Comparison of ENCODE assay signal across 14 cellular contexts in the genomic region with DNA sequence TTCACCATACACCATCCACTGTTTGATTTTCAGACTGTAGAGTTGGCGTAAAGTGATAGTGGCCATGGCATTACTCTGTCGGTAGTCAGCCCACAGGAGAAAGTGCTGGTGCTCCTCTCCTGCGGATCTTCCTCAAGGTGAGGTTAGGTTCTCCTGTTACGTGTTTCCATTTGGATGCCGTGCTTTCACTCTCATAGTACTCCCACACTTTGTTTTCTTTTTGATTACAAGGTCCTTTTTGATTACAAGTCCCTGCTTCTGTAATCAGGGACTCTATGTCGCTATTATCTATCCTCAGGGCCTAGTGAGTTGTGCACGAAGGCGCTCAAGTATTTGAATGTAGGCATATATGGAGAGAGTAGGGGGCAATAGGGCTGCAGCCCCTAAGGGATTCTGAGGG. TPM values are rescaled to one million over a fixed set of nuclear protein-coding genes. Genes with fewer than 3 reads are reported as not detected.
DNase-seq lines count a peak whose midpoint lies in the region; ATAC-seq, FAIRE-seq and TF ChIP-seq lines count a peak whose summit lies in the region.
"Had no signal": no experiment of that assay in that cellular context is flagged by ENCODE, and none has a peak within 500 bp of the region (broad histone marks: within the 10 kb centered on the region; RNA-seq: fewer than 3 reads in every experiment).

No MANE protein-coding gene starts in this region.

- peaks cover 6% of the 10 kb centered on the region for H3K79me1 ChIP-seq in H9 (ENCODE audit: insufficient read depth, low read depth, low read length, poor library complexity, severe bottlenecking)

- H2BK20ac ChIP-seq in H9 (ENCODE audit: low read depth, low read length, poor library complexity, severe bottlenecking): no peak overlapping the region

- peak overlapping the region; percentile 2 for H3K27ac Mint-ChIP-seq in activated naive CD4-positive, alpha-beta T cell treated with anti-CD3 and anti-CD28 coated beads, Interleukin-2, amount 10 ng/mL, durations not matched to agents 7 days and 5 days
- H3K27ac Mint-ChIP-seq in activated naive CD4-positive, alpha-beta T cell treated with anti-CD3 and anti-CD28 coated beads for 36 hours: no peak overlapping the region
- H3K27ac Mint-ChIP-seq in H9 (0 out of 7 replicates have a peak overlapping the region, but pooled peaks of 2 of the 3 experiments have one; percentile 7), neural crest cell (ENCODE audit: unreplicated experiment) (no peak overlapping the region)

- no peak overlapping the region for H3K23ac ChIP-seq in H9 (ENCODE audit: insufficient read length, low read depth, low read length)

- no peak overlapping the region for H3K9ac ChIP-seq in H9 (ENCODE audit: extremely low read depth, insufficient read length, low read length)
- H3K9ac ChIP-seq in SU-DHL-6 (ENCODE audit: low read length): peak overlapping the region; percentile 94; the same call in 1 of the 2 replicates
- H3K9ac ChIP-seq: BLaER1 had no signal

- CTCF ChIA-PET in activated naive CD4-positive, alpha-beta T cell treated with anti-CD3 and anti-CD28 coated beads, Interleukin-2, amount 10 ng/mL, durations not matched to agents 7 days and 5 days (lab: Charles Lee): no interaction called here
- CTCF ChIA-PET in activated naive CD4-positive, alpha-beta T cell treated with anti-CD3 and anti-CD28 coated beads for 36 hours (lab: Charles Lee): no interaction called here

- no peak for TF ChIP-seq CTCF in H9 (conservative IDR thresholded peaks at IDR 0.05)
- no peak for TF ChIP-seq CTCF in SU-DHL-6 (IDR thresholded peaks at IDR 0.05; ENCODE audit: insufficient read depth, low read length, poor library complexity, severe bottlenecking)
- TF ChIP-seq CTCF in neural crest cell (conservative IDR thresholded peaks at IDR 0.05): no peak
- TF ChIP-seq CTCF in pancreas (IDR thresholded peaks at IDR 0.05): no peak

- H3K9me2 ChIP-seq in SU-DHL-6 (replicated peaks; ENCODE audit: insufficient read depth, low read length): no peaks in the 10 kb centered on the region

- H3K27me3 ChIP-seq in H9 (ENCODE audit: insufficient read depth, low read length) (no peaks in the 10 kb centered on the region), SU-DHL-6 (ENCODE audit: low read length) (no peaks in the 10 kb centered on the region), pancreas (no peaks in the 10 kb centered on the region)
- H3K27me3 ChIP-seq: BLaER1 had no signal

- H3K36me3 ChIP-seq in SU-DHL-6 (ENCODE audit: low read length) (peaks cover 24% of the 10 kb centered on the region), pancreas (no peaks in the 10 kb centered on the region)

- H3K4me2 ChIP-seq in H9 (ENCODE audit: insufficient read depth, insufficient read length, low read length) (no peak overlapping the region), SU-DHL-6 (ENCODE audit: low read depth, low read length, poor library complexity, severe bottlenecking) (peak overlapping the region; percentile 89)
- H3K4me2 ChIP-seq: BLaER1 had no signal

- no peak overlapping the region for H2BK5ac ChIP-seq in H9 (ENCODE audit: insufficient read length, low read length)

- intact Hi-C loops in activated naive CD4-positive, alpha-beta T cell treated with anti-CD3 and anti-CD28 coated beads for 36 hours (cut with micrococcal nuclease): no loop called here
- intact Hi-C loops in pancreas (cut with DNase I): no loop called here

- no peak overlapping the region for H4K91ac ChIP-seq in H9 (ENCODE audit: insufficient read length, low read depth, low read length)

- no peak overlapping the region for H3K18ac ChIP-seq in H9 (ENCODE audit: insufficient read length, low read depth, low read length)

- H3K9me3 ChIP-seq in H9 (ENCODE audit: control insufficient read depth, low read depth, low read length) (no peaks in the 10 kb centered on the region), SU-DHL-6 (ENCODE audit: insufficient read depth, low read length) (no peaks in the 10 kb centered on the region), pancreas (no peaks in the 10 kb centered on the region)

- H2BK120ac ChIP-seq in H9 (ENCODE audit: low read depth, low read length, poor library complexity, severe bottlenecking): no peak overlapping the region

- H3K4me1 Mint-ChIP-seq in activated naive CD4-positive, alpha-beta T cell treated with anti-CD3 and anti-CD28 coated beads, Interleukin-2, amount 10 ng/mL, durations not matched to agents 7 days and 5 days: peaks cover 41% of the 10 kb centered on the region
- peaks cover 60% of the 10 kb centered on the region for H3K4me1 Mint-ChIP-seq in activated naive CD4-positive, alpha-beta T cell treated with anti-CD3 and anti-CD28 coated beads for 36 hours (ENCODE audit: low read depth)
- H3K4me1 Mint-ChIP-seq in H9: peaks cover 62% of the 10 kb centered on the region in 2 experiments
- peaks cover 28% of the 10 kb centered on the region for H3K4me1 Mint-ChIP-seq in neural crest cell

- no peak overlapping the region for H3K4me3 Mint-ChIP-seq in activated naive CD4-positive, alpha-beta T cell treated with anti-CD3 and anti-CD28 coated beads, Interleukin-2, amount 10 ng/mL, durations not matched to agents 7 days and 5 days
- no peak overlapping the region for H3K4me3 Mint-ChIP-seq in activated naive CD4-positive, alpha-beta T cell treated with anti-CD3 and anti-CD28 coated beads for 36 hours
- H3K4me3 Mint-ChIP-seq in H9 (peak overlapping the region in 1 of 2 experiments; percentile 9; a peak in 1 of 5 replicates), neural crest cell (peak overlapping the region; percentile 39)

- H3K9me3 Mint-ChIP-seq in activated naive CD4-positive, alpha-beta T cell treated with anti-CD3 and anti-CD28 coated beads, Interleukin-2, amount 10 ng/mL, durations not matched to agents 7 days and 5 days: peaks cover 2% of the 10 kb centered on the region
- no peaks in the 10 kb centered on the region for H3K9me3 Mint-ChIP-seq in activated naive CD4-positive, alpha-beta T cell treated with anti-CD3 and anti-CD28 coated beads for 36 hours
- H3K9me3 Mint-ChIP-seq in H9 (peaks cover 10 to 15% of the 10 kb centered on the region in 2 experiments), neural crest cell (peaks cover 2% of the 10 kb centered on the region)

- no peak for DNase-seq in activated naive CD4-positive, alpha-beta T cell treated with anti-CD3 and anti-CD28 coated beads, Interleukin-2, amount 10 ng/mL, durations not matched to agents 7 days and 5 days
- DNase-seq in activated naive CD4-positive, alpha-beta T cell treated with anti-CD3 and anti-CD28 coated beads for 36 hours: no peak
- no peak for DNase-seq in H9
- no peak for DNase-seq in neural crest cell (ENCODE audit: low read depth, low spot score)
- no peak for DNase-seq in pancreas
- DNase-seq in NCI-H1417 (lab: John Stamatoyannopoulos, UW): no peak
- no peak for DNase-seq in NCI-H82 (lab: John Stamatoyannopoulos, UW)
- DNase-seq: 8988T, AML-193, DMS53, IMR-90 had no signal

- no peak overlapping the region for H2AK5ac ChIP-seq in H9 (ENCODE audit: insufficient read length, low read length)

- H4K20me1 ChIP-seq in H9 (ENCODE audit: control insufficient read depth, insufficient read depth, insufficient read length) (peaks cover 4% of the 10 kb centered on the region), SU-DHL-6 (ENCODE audit: low read depth, low read length) (peaks cover 33% of the 10 kb centered on the region)

- H3K14ac ChIP-seq in H9 (ENCODE audit: insufficient read depth, low read length): no peak overlapping the region

- no peak for ATAC-seq in pancreas
- ATAC-seq: HCT116 had no signal

- no peak overlapping the region for H2BK15ac ChIP-seq in H9 (ENCODE audit: low read depth, low read length)

- no peak overlapping the region for H3T11ph ChIP-seq in H9 (ENCODE audit: low read length)

- H3K4me3 ChIP-seq in SU-DHL-6 (ENCODE audit: insufficient read depth, low read length, poor library complexity, severe bottlenecking) (peak overlapping the region; percentile 97), pancreas (no peak overlapping the region)
- H3K4me3 ChIP-seq: BLaER1 had no signal

- peaks cover 13% of the 10 kb centered on the region for H3F3A ChIP-seq in SU-DHL-6 (ENCODE audit: insufficient read depth)

- no peak for FAIRE-seq in pancreas (lab: Jason Lieb, UNC)

- H3K27me3 Mint-ChIP-seq in activated naive CD4-positive, alpha-beta T cell treated with anti-CD3 and anti-CD28 coated beads, Interleukin-2, amount 10 ng/mL, durations not matched to agents 7 days and 5 days: peaks cover 4% of the 10 kb centered on the region
- H3K27me3 Mint-ChIP-seq in activated naive CD4-positive, alpha-beta T cell treated with anti-CD3 and anti-CD28 coated beads for 36 hours (ENCODE audit: low read depth): no peaks in the 10 kb centered on the region
- H3K27me3 Mint-ChIP-seq in H9 (ENCODE audit: low read depth) (peaks cover 4% of the 10 kb centered on the region), neural crest cell (ENCODE audit: low read depth) (peaks cover 40% of the 10 kb centered on the region)

- H3K23me2 ChIP-seq in H9 (ENCODE audit: insufficient read length, low read depth, low read length, poor library complexity, severe bottlenecking): peaks cover 5% of the 10 kb centered on the region

- H3K27ac ChIP-seq in H9 (ENCODE audit: insufficient read length, low read depth, low read length) (no peak overlapping the region), SU-DHL-6 (ENCODE audit: low read depth, low read length) (no peak overlapping the region), pancreas (no peak overlapping the region)
- H3K27ac ChIP-seq: BLaER1 had no signal

- no peak overlapping the region for H4K8ac ChIP-seq in H9 (replicated peaks; ENCODE audit: insufficient read length, low read depth, low read length)

- no peak overlapping the region for H2AFZ ChIP-seq in H9 (ENCODE audit: low read length)
- no peak overlapping the region for H2AFZ ChIP-seq in SU-DHL-6 (ENCODE audit: low read depth, low read length, severe bottlenecking)

- H3K36me3 Mint-ChIP-seq in activated naive CD4-positive, alpha-beta T cell treated with anti-CD3 and anti-CD28 coated beads, Interleukin-2, amount 10 ng/mL, durations not matched to agents 7 days and 5 days: peaks cover 16% of the 10 kb centered on the region
- peaks cover 19% of the 10 kb centered on the region for H3K36me3 Mint-ChIP-seq in activated naive CD4-positive, alpha-beta T cell treated with anti-CD3 and anti-CD28 coated beads for 36 hours (ENCODE audit: low read depth)
- H3K36me3 Mint-ChIP-seq in H9 (ENCODE audit: insufficient read depth in 1 of 3, low read depth in 3 of 3): peaks cover 15 to 18% (median 16%) of the 10 kb centered on the region in 3 experiments
- H3K36me3 Mint-ChIP-seq in neural crest cell (ENCODE audit: low read depth): peaks cover 3% of the 10 kb centered on the region

- H4K5ac ChIP-seq in H9 (ENCODE audit: insufficient read length, low read depth, low read length): no peak overlapping the region

- H3K4me1 ChIP-seq in H9 (ENCODE audit: insufficient read depth, low read length) (peaks cover 3% of the 10 kb centered on the region; the same call in 1 of the 2 replicates), pancreas (peaks cover 4 to 16% (median 4%) of the 10 kb centered on the region in 3 donors)

- H3K56ac ChIP-seq in H9 (ENCODE audit: insufficient read length, low read depth, low read length): no peak overlapping the region

- WGBS in H9 (ENCODE audit: extremely low coverage, insufficient read length, low lambda C conversion rate): no CpG with 5 or more reads among the region's 8 CpGs
- WGBS in pancreas, 2 donors: 48 to 54% methylated on average over 8 of the region's 8 CpGs

- H3K4ac ChIP-seq in H9 (ENCODE audit: low read depth, low read length): no peak overlapping the region

- peaks cover 20% of the 10 kb centered on the region; the same call in 1 of the 2 replicates for H3K79me2 ChIP-seq in H9 (ENCODE audit: insufficient read depth, low read length)
- H3K79me2 ChIP-seq in SU-DHL-6 (ENCODE audit: insufficient read depth, low read length): peaks cover 91% of the 10 kb centered on the region

- no peak overlapping the region for H2BK12ac ChIP-seq in H9 (ENCODE audit: insufficient read length, low read depth, low read length)

RNA-seq across cellular contexts. Expression of a gene that starts 4.3 kb away (rescaled TPM):
- total RNA-seq in activated naive CD4-positive, alpha-beta T cell treated with anti-CD3 and anti-CD28 coated beads for 36 hours: 10 to 100 TPM; 15.9 to 16.3 TPM
- 19.8 and 20.4 TPM in 2 replicates for total RNA-seq in H9 (2021)
- 1.5 and 2.1 TPM in 2 replicates for total RNA-seq in neural crest cell
- total RNA-seq in pancreas: 1 to 10 TPM; 1.5 to 3.4 (median 2.7) TPM
- 1 to 10 TPM in 1 of 2 donors, under 1 TPM in 1; 0.94 to 1.1 TPM for polyA plus RNA-seq in pancreas

Comparison
In these comparisons a context has a peak if more than half of its experiments do, and no peak if none do; other contexts are left out.
1. H3K27ac Mint-ChIP-seq: peak in activated naive CD4-positive, alpha-beta T cell treated with anti-CD3 and anti-CD28 coated beads, Interleukin-2, amount 10 ng/mL, durations not matched to agents 7 days and 5 days (single experiment) and H9 (2 of 3); none in activated naive CD4-positive, alpha-beta T cell treated with anti-CD3 and anti-CD28 coated beads for 36 hours (single experiment) and neural crest cell (single experiment).